26 cellular contexts compared by ENCODE assay signal in the genomic region with DNA sequence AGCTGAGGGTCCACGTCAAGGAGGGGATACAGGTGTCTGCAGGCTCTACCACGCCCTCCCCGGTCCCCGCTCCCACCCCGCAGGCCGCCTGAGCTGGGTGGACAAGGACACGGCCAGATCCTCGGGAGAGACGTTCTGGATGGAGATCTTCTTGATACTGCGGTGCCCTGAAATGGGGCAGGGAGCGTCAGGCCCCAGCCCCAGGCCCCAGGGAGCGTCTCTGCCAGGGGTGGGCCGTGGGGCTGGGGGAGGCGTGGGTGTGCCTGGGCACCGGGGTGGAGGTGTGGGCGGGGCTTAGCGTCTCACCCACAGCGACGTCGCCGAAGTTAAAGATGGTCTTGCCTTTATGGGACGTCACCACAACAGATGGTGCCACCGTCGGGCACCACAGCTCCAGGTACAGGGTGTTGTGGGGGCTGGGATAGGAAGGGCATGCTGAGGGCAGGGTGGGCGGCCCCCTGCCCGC. TPM values are rescaled to one million over a fixed set of nuclear protein-coding genes. Genes with fewer than 3 reads are reported as not detected.
"Had no signal": no experiment of that assay in that cellular context is flagged by ENCODE, and none has a peak within 500 bp of the region (broad histone marks: within the 10 kb centered on the region; RNA-seq: fewer than 3 reads in every experiment).

No MANE protein-coding gene starts in this region.

- H3K27me3 Mint-ChIP-seq: activated CD8-positive, alpha-beta T cell treated with anti-CD3 and anti-CD28 coated beads for 36 hours; activated naive CD4-positive, alpha-beta T cell treated with anti-CD3 and anti-CD28 coated beads, Interleukin-2, amount 10 ng/mL, durations not matched to agents 7 days and 5 days; activated naive CD8-positive, alpha-beta T cell treated with anti-CD3 and anti-CD28 coated beads, Interleukin-2, amount 50 U/mL, for 24 hours; central memory CD8-positive, alpha-beta T cell; T-cell had no signal

- H3K36me3 Mint-ChIP-seq: activated naive CD4-positive, alpha-beta T cell treated with anti-CD3 and anti-CD28 coated beads, Interleukin-2, amount 10 ng/mL, durations not matched to agents 7 days and 5 days; mesothelial cell of epicardium; T-cell had no signal

- ATAC-seq: activated CD8-positive, alpha-beta T cell treated with anti-CD3 and anti-CD28 coated beads for 36 hours; activated naive CD8-positive, alpha-beta T cell treated with anti-CD3 and anti-CD28 coated beads, Interleukin-2, amount 50 U/mL, for 24 hours; gastroesophageal sphincter; left colon; stimulated activated naive CD8-positive, alpha-beta T cell treated with anti-CD3 and anti-CD28 coated beads, Interleukin-15, Interleukin-2, amounts not matched to agents 100 U/mL and 50 U/mL, for 24 hours; T-cell had no signal

- H3K27ac ChIP-seq: brain microvascular endothelial cell, esophagus muscularis mucosa, gastroesophageal sphincter, heart right ventricle, tibial nerve, uterus had no signal

- H3K9me3 ChIP-seq: esophagus muscularis mucosa, gastroesophageal sphincter, heart right ventricle, tibial nerve, uterus had no signal

- H3K27ac Mint-ChIP-seq: activated B cell treated with CpG ODN at 0.5 μM for 24 hours; activated CD8-positive, alpha-beta T cell treated with anti-CD3 and anti-CD28 coated beads for 36 hours; activated naive CD4-positive, alpha-beta T cell treated with anti-CD3 and anti-CD28 coated beads, Interleukin-2, amount 10 ng/mL, durations not matched to agents 7 days and 5 days; activated naive CD8-positive, alpha-beta T cell treated with anti-CD3 and anti-CD28 coated beads, Interleukin-2, amount 50 U/mL, for 24 hours; mesothelial cell of epicardium; nephron; T-cell had no signal

- H3K9me3 Mint-ChIP-seq: activated B cell treated with CpG ODN at 0.5 μM for 24 hours; activated CD8-positive, alpha-beta T cell treated with anti-CD3 and anti-CD28 coated beads for 36 hours; activated naive CD4-positive, alpha-beta T cell treated with anti-CD3 and anti-CD28 coated beads, Interleukin-2, amount 10 ng/mL, durations not matched to agents 7 days and 5 days; activated naive CD8-positive, alpha-beta T cell treated with anti-CD3 and anti-CD28 coated beads, Interleukin-2, amount 50 U/mL, for 24 hours; central memory CD8-positive, alpha-beta T cell; mesothelial cell of epicardium; nephron; T-cell had no signal

- DNase-seq: activated B cell treated with CpG ODN at 0.5 μM for 24 hours; activated CD4-positive, alpha-beta T cell treated with anti-CD3 and anti-CD28 coated beads for 48 hours; activated CD8-positive, alpha-beta memory T cell treated with anti-CD3 and anti-CD28 coated beads, Interleukin-2, amount 50 U/mL, for 4 hours; activated CD8-positive, alpha-beta T cell treated with anti-CD3 and anti-CD28 coated beads for 36 hours; activated effector memory CD4-positive, alpha-beta T cell treated with Interleukin-2 at 50 U/mL for 16 hours; activated naive CD4-positive, alpha-beta T cell treated with anti-CD3 and anti-CD28 coated beads, Interleukin-2, amount 10 ng/mL, durations not matched to agents 7 days and 5 days; activated naive CD8-positive, alpha-beta T cell treated with anti-CD3 and anti-CD28 coated beads, Interleukin-2, amount 50 U/mL, for 24 hours; activated T-cell treated with anti-CD3 and anti-CD28 coated beads, Interleukin-2, amount 50 U/mL, for 48 hours; anterior cingulate cortex; brain microvascular endothelial cell; cortex of kidney; effector CD4-positive, alpha-beta T cell; heart right ventricle; left colon; nucleus accumbens; stimulated activated naive CD8-positive, alpha-beta T cell treated with anti-CD3 and anti-CD28 coated beads, Interleukin-15, Interleukin-2, amounts not matched to agents 100 U/mL and 50 U/mL, for 24 hours; substantia nigra; T-cell; uterus had no signal

- H3K4me3 ChIP-seq: esophagus muscularis mucosa, gastroesophageal sphincter, heart right ventricle, lung, tibial nerve, uterus had no signal

- H3K27me3 ChIP-seq: brain microvascular endothelial cell, heart right ventricle, uterus had no signal

- H3K4me3 Mint-ChIP-seq: activated B cell treated with CpG ODN at 0.5 μM for 24 hours; activated CD8-positive, alpha-beta T cell treated with anti-CD3 and anti-CD28 coated beads for 36 hours; activated naive CD4-positive, alpha-beta T cell treated with anti-CD3 and anti-CD28 coated beads, Interleukin-2, amount 10 ng/mL, durations not matched to agents 7 days and 5 days; activated naive CD8-positive, alpha-beta T cell treated with anti-CD3 and anti-CD28 coated beads, Interleukin-2, amount 50 U/mL, for 24 hours; central memory CD8-positive, alpha-beta T cell; mesothelial cell of epicardium; nephron; T-cell had no signal

- H3K4me1 ChIP-seq: gastroesophageal sphincter, uterus had no signal

- H3K4me1 Mint-ChIP-seq: activated B cell treated with CpG ODN at 0.5 μM for 24 hours; activated naive CD4-positive, alpha-beta T cell treated with anti-CD3 and anti-CD28 coated beads, Interleukin-2, amount 10 ng/mL, durations not matched to agents 7 days and 5 days; activated naive CD8-positive, alpha-beta T cell treated with anti-CD3 and anti-CD28 coated beads, Interleukin-2, amount 50 U/mL, for 24 hours; central memory CD8-positive, alpha-beta T cell; mesothelial cell of epicardium; nephron; T-cell had no signal

- H3K36me3 ChIP-seq: brain microvascular endothelial cell, esophagus muscularis mucosa, gastroesophageal sphincter, heart right ventricle, tibial nerve, uterus had no signal

RNA-seq across cellular contexts. Expression of a gene that starts 11.3 kb away (rescaled TPM):
- total RNA-seq: esophagus muscularis mucosa had no signal
